26 cellular contexts compared by ENCODE assay signal in the genomic region with DNA sequence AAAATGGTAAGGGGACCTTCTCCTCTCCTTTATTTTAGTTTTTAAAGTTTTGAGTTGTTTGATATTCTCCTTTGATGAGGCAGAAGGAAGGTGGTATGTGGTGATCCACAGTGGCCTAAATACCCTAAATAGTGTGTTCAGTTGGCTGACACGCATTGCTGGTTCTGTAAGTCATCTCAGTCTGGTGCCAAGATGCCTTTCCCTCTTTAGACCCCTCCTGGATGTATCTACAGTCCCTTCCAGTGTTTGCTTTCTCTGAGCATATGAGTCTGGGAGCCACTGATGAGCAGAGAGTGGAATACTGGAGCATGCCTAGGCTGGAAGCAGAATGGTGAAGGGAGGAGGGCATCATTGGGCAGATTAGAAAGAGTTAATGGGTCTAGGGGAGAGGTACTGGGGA.
"Had no signal": no experiment of that assay in that cellular context is flagged by ENCODE, and none has a peak within 500 bp of the region (broad histone marks: within the 10 kb centered on the region; RNA-seq: fewer than 3 reads in every experiment).

No MANE protein-coding gene starts in this region.

- H3K4me3 ChIP-seq: dorsolateral prefrontal cortex, gastrocnemius medialis, heart left ventricle, hepatocyte, lower lobe of right lung, prostate gland, suprapubic skin, transverse colon, vagina had no signal

- H3K4me2 ChIP-seq: hepatocyte had no signal

- DNase-seq: dorsolateral prefrontal cortex; effector CD8-positive, alpha-beta T cell; endodermal cell; foreskin fibroblast; gastrocnemius medialis; heart left ventricle; left colon; left ventricle myocardium superior; lower lobe of right lung; naive thymus-derived CD8-positive, alpha-beta T cell; nephron progenitor cell; nucleus accumbens; right cardiac atrium; stimulated activated CD4-positive, alpha-beta T cell treated with anti-CD3 and anti-CD28 coated beads, Interleukin-15, amount 100 ng/mL, for 24 hours; stimulated activated CD4-positive, alpha-beta T cell treated with anti-CD3 and anti-CD28 coated beads, Interleukin-2, amount 100 ng/mL, for 48 hours; stimulated activated naive CD4-positive, alpha-beta T cell; stimulated activated naive CD8-positive, alpha-beta T cell treated with anti-CD3 and anti-CD28 coated beads, Interleukin-15, amount 100 ng/mL, for 72 hours; transverse colon had no signal

- ATAC-seq: esophagus mucosa; gastrocnemius medialis; left colon; left ventricle myocardium superior; naive thymus-derived CD8-positive, alpha-beta T cell; right cardiac atrium; stimulated activated naive CD8-positive, alpha-beta T cell treated with anti-CD3 and anti-CD28 coated beads, Interleukin-15, amount 100 ng/mL, for 72 hours had no signal

- H2AFZ ChIP-seq: hepatocyte had no signal

- H3K9me3 ChIP-seq: gastrocnemius medialis, heart left ventricle, lower lobe of right lung, prostate gland, suprapubic skin, transverse colon, vagina had no signal

- H3K27ac ChIP-seq: dorsolateral prefrontal cortex, epithelial cell of prostate, gastrocnemius medialis, heart left ventricle, hepatocyte, prostate gland, suprapubic skin, transverse colon, vagina had no signal

- H3K79me2 ChIP-seq: hepatocyte had no signal

- H3K4me1 ChIP-seq: prostate gland, transverse colon, vagina had no signal

- H3K27me3 ChIP-seq: dorsolateral prefrontal cortex, gastrocnemius medialis, heart left ventricle, hepatocyte, suprapubic skin, transverse colon, vagina had no signal

- FAIRE-seq: colon, small intestine had no signal
